In the genomic region with DNA sequence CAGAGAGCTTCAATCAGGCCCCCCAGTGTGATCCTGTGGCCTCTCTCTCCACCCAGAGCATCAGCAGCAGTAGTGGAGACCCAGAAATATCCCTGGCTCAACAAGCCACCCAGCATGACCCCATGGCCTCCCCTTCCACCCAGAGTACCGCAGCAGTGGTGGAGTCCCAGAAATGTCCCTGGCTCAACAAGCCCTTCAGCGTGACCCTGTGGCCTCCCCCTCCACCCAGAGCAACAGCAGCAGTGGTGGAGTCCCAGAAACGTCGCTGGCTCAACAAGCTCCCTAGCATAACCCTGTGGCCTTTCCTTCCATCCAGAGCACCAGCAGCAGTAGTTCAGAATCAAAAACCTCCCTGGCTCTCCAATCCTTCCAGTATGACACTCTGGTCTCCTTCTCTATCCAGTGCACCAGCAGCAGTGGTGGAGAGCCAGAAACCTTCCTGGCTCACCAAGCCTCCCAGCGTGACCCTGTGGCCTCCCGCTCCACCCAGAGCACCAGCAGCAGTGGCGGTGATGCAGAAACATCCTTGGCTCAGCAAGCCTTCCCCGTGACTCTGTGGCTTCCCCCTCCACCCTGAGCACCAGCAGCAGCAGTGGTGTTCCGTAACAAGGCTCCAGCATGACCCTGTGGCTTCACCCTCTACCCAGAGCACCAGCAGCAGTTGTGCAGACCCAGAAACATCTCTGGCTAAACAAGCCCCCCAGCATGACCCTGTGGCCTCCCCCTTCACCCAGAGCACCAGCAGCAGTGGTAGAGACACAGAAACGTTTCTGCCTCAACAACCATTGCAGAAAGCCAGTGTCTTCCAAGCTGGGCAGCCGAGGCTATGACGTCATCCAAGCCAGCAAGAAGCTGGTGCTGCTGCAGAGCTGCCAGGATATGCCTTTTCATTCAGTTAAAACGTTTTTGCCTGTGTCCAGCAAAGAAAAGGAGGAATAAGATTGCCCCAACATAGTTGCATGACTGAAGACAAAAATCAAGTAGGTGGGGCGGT, we compare ENCODE assay signal across 19 cellular contexts.
A peak's percentile ranks its signal among the peaks of the same experiment; 100 is the strongest.
DNase-seq lines count a peak whose midpoint lies in the region; ATAC-seq, FAIRE-seq and TF ChIP-seq lines count a peak whose summit lies in the region.
"Had no signal": no experiment of that assay in that cellular context is flagged by ENCODE, and none has a peak within 500 bp of the region (broad histone marks: within the 10 kb centered on the region; RNA-seq: fewer than 3 reads in every experiment).

No MANE protein-coding gene starts in this region.

- FAIRE-seq in GM12892 (lab: Jason Lieb, UNC), result no peak
- FAIRE-seq: GM19239 had no signal

- H3K36me3 ChIP-seq in BLaER1 (no peaks in the 10 kb centered on the region), neuronal stem cell (replicated peaks in 1 of 2; ENCODE audit: control insufficient read depth in 2 of 2, insufficient read depth in 2 of 2, low read length in 2 of 2) (no peaks in the 10 kb centered on the region)
- H3K36me3 ChIP-seq: ascending aorta, right lobe of liver, WERI-Rb-1 had no signal

- no peaks in the 10 kb centered on the region for H4K20me1 ChIP-seq in BLaER1

- peak; percentile 6 for DNase-seq in epithelial cell of proximal tubule (ENCODE audit: low read depth)
- DNase-seq in neuronal stem cell (ENCODE audit: low spot score), result no peak
- DNase-seq in GM12892 (ENCODE audit: insufficient read length), result no peak
- DNase-seq in stimulated activated CD4-positive, alpha-beta T cell treated with anti-CD3 and anti-CD28 coated beads, Interleukin-4, amount 100 ng/mL, for 4 hours, result no peak
- DNase-seq: activated naive CD4-positive, alpha-beta T cell treated with Interleukin-2 at 50 U/mL for 16 hours; AML-193; immature natural killer cell; NCI-H1092 treated with DMSO at 0.1 percent for 48 hours; NK-92 treated with Interleukin-12 subunit alpha and Interleukin-12 subunit beta, amount 100 ng/mL, for 24 hours; WERI-Rb-1 had no signal

- H3K4me3 Mint-ChIP-seq in IgD-negative memory B cell, result peak overlapping the region in 1 of 4 donors; percentile 20
- H3K4me3 Mint-ChIP-seq: memory B cell had no signal

- H3K9me3 ChIP-seq in BLaER1 (no peaks in the 10 kb centered on the region), neuronal stem cell (replicated peaks in 1 of 2; ENCODE audit: control insufficient read depth in 2 of 2, insufficient read depth in 1 of 2, low read depth in 1 of 2, low read length in 2 of 2) (no peaks in the 10 kb centered on the region)
- H3K9me3 ChIP-seq: ascending aorta, right lobe of liver had no signal

- H3K4ac ChIP-seq in neuronal stem cell (ENCODE audit: low read length), result no peak overlapping the region

- H3K27me3 ChIP-seq in BLaER1 (no peaks in the 10 kb centered on the region), neuronal stem cell (ENCODE audit: control insufficient read depth in 3 of 3, insufficient read depth in 3 of 3, low read depth in 1 of 3, low read length in 3 of 3) (peaks cover 0 to 7% (median 0%) of the 10 kb centered on the region in 3 experiments)
- H3K27me3 ChIP-seq: ascending aorta, right lobe of liver had no signal

- H3K27ac ChIP-seq in BLaER1, result no peak overlapping the region
- H3K27ac ChIP-seq in neuronal stem cell (replicated peaks; ENCODE audit: low read length), result no peak overlapping the region
- H3K27ac ChIP-seq: ascending aorta, coronary artery, right lobe of liver, WERI-Rb-1 had no signal

- H2BK12ac ChIP-seq in neuronal stem cell (ENCODE audit: low read length), result no peak overlapping the region

- peaks cover 24% of the 10 kb centered on the region for H3K4me1 ChIP-seq in BLaER1
- peaks cover 0 to 5% of the 10 kb centered on the region in 2 donors for H3K4me1 ChIP-seq in neuronal stem cell (ENCODE audit: control insufficient read depth in 2 of 2, insufficient read depth in 1 of 2, low read depth in 1 of 2, low read length in 2 of 2)
- H3K4me1 ChIP-seq: ascending aorta, right lobe of liver had no signal

- no peak overlapping the region for H3K9ac ChIP-seq in BLaER1
- no peak overlapping the region for H3K9ac ChIP-seq in neuronal stem cell (ENCODE audit: low read depth, low read length, poor library complexity)

- H3K79me1 ChIP-seq in neuronal stem cell (ENCODE audit: low read depth, low read length), result no peaks in the 10 kb centered on the region

- H3K18ac ChIP-seq in neuronal stem cell (ENCODE audit: low read length), result peak overlapping the region; percentile 52

- H2AK5ac ChIP-seq in neuronal stem cell (ENCODE audit: low read depth, low read length), result no peak overlapping the region

- no CpG with 5 or more reads among the region's 14 CpGs for WGBS in neuronal stem cell (ENCODE audit: extremely low coverage in 2 of 2, insufficient read length in 2 of 2, insufficient replicate concordance in 1 of 2), 2 donors

- H3K4me2 ChIP-seq in BLaER1 (peak overlapping the region; percentile 58), neuronal stem cell (ENCODE audit: insufficient read depth, low read length, poor library complexity, severe bottlenecking) (no peak overlapping the region)

- H3K27ac Mint-ChIP-seq in IgD-negative memory B cell, result peak overlapping the region in 2 of 3 donors; percentile 23 to 84
- H3K27ac Mint-ChIP-seq: immature natural killer cell, memory B cell had no signal

- no peak for TF ChIP-seq CTCF in epithelial cell of proximal tubule (conservative IDR thresholded peaks at IDR 0.05; ENCODE audit: low read depth, low read length)

- no peak overlapping the region for H2BK5ac ChIP-seq in neuronal stem cell (ENCODE audit: low read length)

- no peak overlapping the region for H2BK120ac ChIP-seq in neuronal stem cell (ENCODE audit: low read depth, low read length)

- no peak overlapping the region for H3K23ac ChIP-seq in neuronal stem cell (ENCODE audit: low read depth, low read length, poor library complexity)

- no peaks in the 10 kb centered on the region for H3K36me3 Mint-ChIP-seq in IgD-negative memory B cell
- H3K36me3 Mint-ChIP-seq: immature natural killer cell, memory B cell had no signal

- peak overlapping the region; percentile 10 for H2AFZ ChIP-seq in neuronal stem cell (ENCODE audit: low read length)

- H3K4me1 Mint-ChIP-seq in IgD-negative memory B cell, result peaks cover 0 to 8% (median 3%) of the 10 kb centered on the region in 3 donors
- H3K4me1 Mint-ChIP-seq: immature natural killer cell had no signal

- no peak overlapping the region for H2BK15ac ChIP-seq in neuronal stem cell (ENCODE audit: low read length)

- no peak overlapping the region for H3K4me3 ChIP-seq in BLaER1
- H3K4me3 ChIP-seq in epithelial cell of proximal tubule (ENCODE audit: low read depth, low read length), result no peak overlapping the region
- no peak overlapping the region for H3K4me3 ChIP-seq in neuronal stem cell (ENCODE audit: low read length in 2 of 2)
- H3K4me3 ChIP-seq: ascending aorta, coronary artery, right lobe of liver had no signal

- H3K14ac ChIP-seq in neuronal stem cell (ENCODE audit: low read length), result no peak overlapping the region

- peak overlapping the region; percentile 43 for H4K8ac ChIP-seq in neuronal stem cell (ENCODE audit: low read depth, low read length)

- no peak for ATAC-seq in HG02870 (IDR thresholded peaks at IDR 0.05; ENCODE audit: unreplicated experiment)
- ATAC-seq in HG02588 (IDR thresholded peaks at IDR 0.05; ENCODE audit: unreplicated experiment), result no peak
- ATAC-seq: right lobe of liver had no signal

- H3K27me3 Mint-ChIP-seq in IgD-negative memory B cell, result peaks cover 6% of the 10 kb centered on the region

- TF ChIP-seq POLR2A in GM12892 (IDR thresholded peaks at IDR 0.05; ENCODE audit: low read depth, low read length), result no peak

- H3K9me3 Mint-ChIP-seq in IgD-negative memory B cell, result peaks cover 0 to 2% (median 0%) of the 10 kb centered on the region in 3 donors
- H3K9me3 Mint-ChIP-seq: immature natural killer cell had no signal

- peak overlapping the region; percentile 53 for H4K91ac ChIP-seq in neuronal stem cell (ENCODE audit: low read depth, low read length, poor library complexity)
